14 cellular contexts compared by ENCODE assay signal in genomic region chr9:16032799-16033198, GRCh38.
DNase-seq lines count a peak whose midpoint lies in the region; ATAC-seq, FAIRE-seq and TF ChIP-seq lines count a peak whose summit lies in the region.
"Had no signal": no experiment of that assay in that cellular context is flagged by ENCODE, and none has a peak within 500 bp of the region (broad histone marks: within the 10 kb centered on the region; RNA-seq: fewer than 3 reads in every experiment).

No MANE protein-coding gene starts in this region.

- intact Hi-C loops in HCT116 (cut with micrococcal nuclease): loop anchor here (10.0 kb wide), 1 partner anchor 62 kb away; no protein-coding TSS in a partner anchor

- H3K9me3 Mint-ChIP-seq in WTC11: peaks cover 11% of the 10 kb centered on the region
- H3K9me3 Mint-ChIP-seq: CD8-positive, alpha-beta T cell had no signal

- RAD21 ChIA-PET in HCT116 (lab: Charles Lee; ENCODE audit: low non-redundant PET in 1 of 2, low total read pairs in 2 of 2, uncharacterized antibody in 2 of 2, unreplicated experiment in 2 of 2): no interaction called here

- TF ChIP-seq CTCF in AG09319 (IDR thresholded peaks at IDR 0.05; ENCODE audit: low read depth, low read length) (peak; percentile 2; the same call in 1 of the 2 replicates), HCT116 (IDR thresholded peaks at IDR 0.05 in 2 of 3, conservative IDR thresholded peaks at IDR 0.05 in 1 of 3; ENCODE audit: borderline replicate concordance in 1 of 3, insufficient read depth in 1 of 3, low read depth in 2 of 3, low read length in 2 of 3) (0 out of 6 replicates have a peak, but pooled peaks of 2 of the 3 experiments have one; percentile 12 to 20), WTC11 (IDR thresholded peaks at IDR 0.05) (no peak), keratinocyte (optimal IDR thresholded peaks at IDR 0.05 in 1 of 3, IDR thresholded peaks at IDR 0.05 in 1 of 3, conservative IDR thresholded peaks at IDR 0.05 in 1 of 3; ENCODE audit: extremely low read depth in 1 of 3, insufficient read depth in 2 of 3, low read length in 3 of 3) (peak in 1 of 3 experiments; percentile 53)

- H3K4me1 ChIP-seq in HCT116 (ENCODE audit: control insufficient read depth in 1 of 2, insufficient read depth in 2 of 2, low read length in 2 of 2) (peaks cover 10 to 38% of the 10 kb centered on the region in 2 experiments), keratinocyte (ENCODE audit: control insufficient read depth, extremely low read depth, insufficient read depth, low read length) (peaks cover 16% of the 10 kb centered on the region)
- H3K4me1 ChIP-seq: right atrium auricular region, testis had no signal

- FAIRE-seq in keratinocyte (lab: Jason Lieb, UNC) (peak; percentile 23), GM19239 (lab: Jason Lieb, UNC) (no peak)

- H3K9me3 ChIP-seq in HCT116 (ENCODE audit: control insufficient read depth in 1 of 2, insufficient read depth in 1 of 2, low read depth in 1 of 2, low read length in 2 of 2): no peaks in the 10 kb centered on the region
- H3K9me3 ChIP-seq in keratinocyte (ENCODE audit: control insufficient read depth, low read depth, low read length): no peaks in the 10 kb centered on the region
- H3K9me3 ChIP-seq: right atrium auricular region, testis had no signal

- no peaks in the 10 kb centered on the region for H3K36me3 ChIP-seq in HCT116 (ENCODE audit: control insufficient read depth in 1 of 2, insufficient read depth in 2 of 2, low read length in 2 of 2)
- no peaks in the 10 kb centered on the region for H3K36me3 ChIP-seq in keratinocyte (ENCODE audit: control insufficient read depth in 2 of 2, extremely low read depth in 1 of 2, insufficient read depth in 2 of 2, low read length in 2 of 2)
- H3K36me3 ChIP-seq: right atrium auricular region had no signal

- ATAC-seq in HCT116: peak; percentile 46
- peak; percentile 85 for ATAC-seq in WTC11
- no peak for ATAC-seq in GM21619 (IDR thresholded peaks at IDR 0.05; ENCODE audit: unreplicated experiment)
- ATAC-seq: activated T-cell treated with anti-CD3 and anti-CD28 coated beads, Interleukin-2, amount 50 U/mL, for 72 hours; CD8-positive, alpha-beta T cell had no signal

- H3K27me3 Mint-ChIP-seq in WTC11 (ENCODE audit: low read depth): peaks cover 3% of the 10 kb centered on the region; the same call in 1 of the 2 replicates
- H3K27me3 Mint-ChIP-seq: central memory CD8-positive, alpha-beta T cell had no signal

- no peaks in the 10 kb centered on the region for H3K36me3 Mint-ChIP-seq in WTC11
- H3K36me3 Mint-ChIP-seq: CD8-positive, alpha-beta T cell had no signal

- no peaks in the 10 kb centered on the region for H3K79me2 ChIP-seq in HCT116 (ENCODE audit: insufficient read depth, low read length)
- no peaks in the 10 kb centered on the region for H3K79me2 ChIP-seq in keratinocyte (ENCODE audit: control insufficient read depth, insufficient read depth, low read length)

- H2AFZ ChIP-seq in HCT116 (ENCODE audit: low read depth, low read length, poor library complexity, severe bottlenecking): no peak overlapping the region
- H2AFZ ChIP-seq in keratinocyte (ENCODE audit: control insufficient read depth, low read length): no peak overlapping the region

- no TSS peak for BruUV-seq in HCT116 (replicated peaks; lab: Mats Ljungman, UMichigan)

- no peak overlapping the region for H3K4me2 ChIP-seq in HCT116 (ENCODE audit: low read length)
- H3K4me2 ChIP-seq in keratinocyte (ENCODE audit: control insufficient read depth, extremely low read depth, insufficient read depth, low read depth, low read length): no peak overlapping the region

- dilution Hi-C loops in keratinocyte (cut with MboI; ENCODE audit: extremely low pct_ligation_motif_present, low sequenced_read_pairs): no loop called here

- H3K4me3 Mint-ChIP-seq in WTC11: no peak overlapping the region
- H3K4me3 Mint-ChIP-seq: activated T-cell treated with anti-CD3 and anti-CD28 coated beads, Interleukin-2, amount 50 U/mL, for 72 hours; CD8-positive, alpha-beta T cell; central memory CD8-positive, alpha-beta T cell had no signal

- no peak overlapping the region for H3K4me3 ChIP-seq in HCT116 (replicated peaks in 1 of 2; ENCODE audit: low read depth in 1 of 2, low read length in 2 of 2)
- H3K4me3 ChIP-seq in keratinocyte (ENCODE audit: control insufficient read depth in 2 of 3, extremely low read depth in 1 of 3, insufficient read depth in 2 of 3, low read depth in 1 of 3, low read length in 3 of 3): no peak overlapping the region
- H3K4me3 ChIP-seq: right atrium auricular region, testis had no signal

- CTCF ChIA-PET in HCT116 (lab: Charles Lee): interaction anchor here (0.7 to 1.0 kb wide), 2 partner anchors 100 to 195 kb away, joined by 3 to 7 read pairs; no protein-coding TSS in a partner anchor
- CTCF ChIA-PET in WTC11 (lab: Charles Lee): interaction anchor here (0.7 to 2.9 kb wide), 5 partner anchors 8 to 122 kb away, joined by 3 to 20 read pairs (median 6); no protein-coding TSS in a partner anchor

- no peak for TF ChIP-seq POLR2A in HCT116 (IDR thresholded peaks at IDR 0.05; ENCODE audit: borderline replicate concordance, extremely low read depth, insufficient read depth, insufficient read length)

- H3K27ac ChIP-seq in HCT116 (ENCODE audit: low read depth, low read length) (no peak overlapping the region), keratinocyte (ENCODE audit: control insufficient read depth, insufficient read depth, low read length) (no peak overlapping the region)
- H3K27ac ChIP-seq: right atrium auricular region, testis had no signal

- H3K27ac Mint-ChIP-seq in WTC11: no peak overlapping the region
- H3K27ac Mint-ChIP-seq: activated T-cell treated with anti-CD3 and anti-CD28 coated beads, Interleukin-2, amount 50 U/mL, for 72 hours; CD8-positive, alpha-beta T cell had no signal

- TF ChIP-seq RAD21 in HCT116 (IDR thresholded peaks at IDR 0.05; ENCODE audit: low read depth): peak; percentile 51; the same call in 1 of the 2 replicates

- POLR2A ChIA-PET in HCT116 (lab: Charles Lee): no interaction called here
- POLR2A ChIA-PET in WTC11 (lab: Charles Lee): no interaction called here

- H3K27me3 ChIP-seq in HCT116 (ENCODE audit: insufficient read depth, low read length): no peaks in the 10 kb centered on the region
- H3K27me3 ChIP-seq in keratinocyte (ENCODE audit: control insufficient read depth, extremely low read depth, insufficient read depth, low read length): no peaks in the 10 kb centered on the region
- H3K27me3 ChIP-seq: right atrium auricular region, testis had no signal

- no peaks in the 10 kb centered on the region for H3K9me1 ChIP-seq in keratinocyte (ENCODE audit: control insufficient read depth, extremely low read depth, insufficient read depth, low read length)

- no peaks in the 10 kb centered on the region for H3K9me2 ChIP-seq in HCT116 (ENCODE audit: insufficient read depth)

- peaks cover 19% of the 10 kb centered on the region for H3K4me1 Mint-ChIP-seq in WTC11
- H3K4me1 Mint-ChIP-seq: central memory CD8-positive, alpha-beta T cell had no signal

- H3K9ac ChIP-seq in HCT116 (ENCODE audit: low read length) (no peak overlapping the region), keratinocyte (ENCODE audit: control insufficient read depth, extremely low read depth, insufficient read depth, low read length) (no peak overlapping the region)

- no peaks in the 10 kb centered on the region for H4K20me1 ChIP-seq in HCT116 (ENCODE audit: insufficient read depth)
- no peaks in the 10 kb centered on the region for H4K20me1 ChIP-seq in keratinocyte (ENCODE audit: control insufficient read depth, extremely low read depth, insufficient read depth, low read length)

- DNase-seq in AG09319 (ENCODE audit: extremely low read depth, low read depth) (no peak), HCT116 (ENCODE audit: low read depth, low spot score) (peak; percentile 10), WTC11 (ENCODE audit: low spot score) (no peak), keratinocyte (ENCODE audit: low read depth, low spot score) (no peak), GM19239 (ENCODE audit: insufficient read length, low spot score) (no peak), NCI-H748 treated with DMSO at 0.1 percent for 48 hours (lab: John Stamatoyannopoulos, UW) (no peak), putamen (ENCODE audit: low spot score) (no peak)
- DNase-seq: activated T-cell treated with anti-CD3 and anti-CD28 coated beads, Interleukin-2, amount 50 U/mL, for 72 hours; CD8-positive, alpha-beta T cell; NCI-H1694 had no signal

TF ChIP-seq in HCT116, 20 proteins besides CTCF, POLR2A, EP300 and RAD21 (continues in another document):
- TF ChIP-seq SIN3A (IDR thresholded peaks at IDR 0.05; ENCODE audit: low read depth): no peak
- TF ChIP-seq MAX (IDR thresholded peaks at IDR 0.05): no peak
- TF ChIP-seq CBX3 (IDR thresholded peaks at IDR 0.05; ENCODE audit: low read depth): no peak
- no peak for TF ChIP-seq ZFX (IDR thresholded peaks at IDR 0.05)
- TF ChIP-seq SP1 (IDR thresholded peaks at IDR 0.05; ENCODE audit: low read depth): no peak
- no peak for TF ChIP-seq POLR2AphosphoS5 (IDR thresholded peaks at IDR 0.05; ENCODE audit: low read depth, low read length)

TF ChIP-seq in WTC11, 78 proteins besides CTCF, POLR2A, EP300 and RAD21 (continues in another document):
- TF ChIP-seq JAZF1 (CRISPR knock-in tag; IDR thresholded peaks at IDR 0.05) (no peak), SMAD4 (CRISPR knock-in tag; IDR thresholded peaks at IDR 0.05) (no peak), E2F1 (CRISPR knock-in tag; IDR thresholded peaks at IDR 0.05) (no peak), CDX4 (CRISPR knock-in tag; IDR thresholded peaks at IDR 0.05; ENCODE audit: borderline replicate concordance) (no peak), USF1 (CRISPR knock-in tag; IDR thresholded peaks at IDR 0.05) (no peak)
